16 cellular contexts compared by ENCODE assay signal in genomic region chr6:79420054-79420453, GRCh38.
DNase-seq lines count a peak whose midpoint lies in the region; ATAC-seq and TF ChIP-seq lines count a peak whose summit lies in the region.
"Had no signal": no experiment of that assay in that cellular context is flagged by ENCODE, and none has a peak within 500 bp of the region (broad histone marks: within the 10 kb centered on the region; RNA-seq: fewer than 3 reads in every experiment).

No MANE protein-coding gene starts in this region.

- no peak overlapping the region for H4K5ac ChIP-seq in H9 (ENCODE audit: insufficient read length, low read depth, low read length)

- no peak overlapping the region for H2BK20ac ChIP-seq in H9 (ENCODE audit: low read depth, low read length, poor library complexity, severe bottlenecking)

- H2BK15ac ChIP-seq in H9 (ENCODE audit: low read depth, low read length), result no peak overlapping the region

- no peak overlapping the region for H3K4me2 ChIP-seq in H9 (ENCODE audit: insufficient read depth, insufficient read length, low read length)

- H3K23ac ChIP-seq in H9 (ENCODE audit: insufficient read length, low read depth, low read length), result no peak overlapping the region

- DNase-seq in Caki2 (ENCODE audit: low read depth), result peak; percentile 10
- DNase-seq in H9, result no peak
- peak; percentile 76 for DNase-seq in NCI-H774 (lab: John Stamatoyannopoulos, UW)
- DNase-seq in kidney glomerular epithelial cell (lab: John Stamatoyannopoulos, UW), result peak; percentile 8
- DNase-seq in NCI-H128 (lab: John Stamatoyannopoulos, UW; ENCODE audit: unreplicated experiment), result no peak
- no peak for DNase-seq in germinal center (ENCODE audit: low spot score)
- DNase-seq in foreskin melanocyte, result no peak
- DNase-seq in natural killer cell treated with Interleukin-12 subunit alpha and Interleukin-12 subunit beta and Interleukin-15 and Interleukin-18, amount 100 ng/mL, for 72 hours (ENCODE audit: low spot score), result no peak
- DNase-seq: activated CD4-positive, CD25-positive, alpha-beta regulatory T cell; activated T-cell treated with anti-CD3 and anti-CD28 coated beads, Interleukin-2, amount 50 U/mL, for 4 hours; KBM-7; NCI-H82; posterior cingulate gyrus; stimulated activated CD4-positive, alpha-beta T cell treated with anti-CD3 and anti-CD28 coated beads, Interleukin-4, amount 100 ng/mL, for 24 hours; stimulated activated naive CD8-positive, alpha-beta T cell treated with anti-CD3 and anti-CD28 coated beads, Interleukin-15, amount 100 ng/mL, for 72 hours had no signal

- no peaks in the 10 kb centered on the region for H3K9me3 Mint-ChIP-seq in H9
- H3K9me3 Mint-ChIP-seq in natural killer cell treated with Interleukin-12 subunit alpha and Interleukin-12 subunit beta and Interleukin-15 and Interleukin-18, amount 100 ng/mL, for 72 hours, result no peaks in the 10 kb centered on the region
- H3K9me3 Mint-ChIP-seq: activated T-cell treated with anti-CD3 and anti-CD28 coated beads, Interleukin-2, amount 50 U/mL, for 4 hours; memory B cell; stimulated activated naive CD8-positive, alpha-beta T cell treated with anti-CD3 and anti-CD28 coated beads, Interleukin-15, amount 100 ng/mL, for 72 hours had no signal

- WGBS in H9 (ENCODE audit: extremely low coverage, insufficient read length, low lambda C conversion rate), result no CpG with 5 or more reads among the region's 1 CpG

- H3K27me3 Mint-ChIP-seq in H9 (ENCODE audit: low read depth), result no peaks in the 10 kb centered on the region
- H3K27me3 Mint-ChIP-seq in natural killer cell treated with Interleukin-12 subunit alpha and Interleukin-12 subunit beta and Interleukin-15 and Interleukin-18, amount 100 ng/mL, for 72 hours, result no peaks in the 10 kb centered on the region
- H3K27me3 Mint-ChIP-seq: memory B cell; stimulated activated naive CD8-positive, alpha-beta T cell treated with anti-CD3 and anti-CD28 coated beads, Interleukin-15, amount 100 ng/mL, for 72 hours had no signal

- peaks cover 0 to 2% of the 10 kb centered on the region in 2 experiments; a peak in 1 of 4 replicates for H3K4me1 Mint-ChIP-seq in H9
- no peaks in the 10 kb centered on the region for H3K4me1 Mint-ChIP-seq in natural killer cell treated with Interleukin-12 subunit alpha and Interleukin-12 subunit beta and Interleukin-15 and Interleukin-18, amount 100 ng/mL, for 72 hours (ENCODE audit: low read depth in 2 of 2)
- H3K4me1 Mint-ChIP-seq: memory B cell; stimulated activated naive CD8-positive, alpha-beta T cell treated with anti-CD3 and anti-CD28 coated beads, Interleukin-15, amount 100 ng/mL, for 72 hours had no signal

- H2AFZ ChIP-seq in H9 (ENCODE audit: low read length), result peak overlapping the region; percentile 87

- no peak overlapping the region for H2BK5ac ChIP-seq in H9 (ENCODE audit: insufficient read length, low read length)

- no peak overlapping the region for H2BK12ac ChIP-seq in H9 (ENCODE audit: insufficient read length, low read depth, low read length)

- no peak overlapping the region for H3K9ac ChIP-seq in H9 (ENCODE audit: extremely low read depth, insufficient read length, low read length)

- in situ Hi-C loops in Caki2 (cut with HindIII; ENCODE audit: low pct_unique_long_range_greater_than_20kb, low sequenced_read_pairs), result no loop called here

- H4K91ac ChIP-seq in H9 (ENCODE audit: insufficient read length, low read depth, low read length), result no peak overlapping the region

- no peak overlapping the region for H3K4me3 Mint-ChIP-seq in H9
- H3K4me3 Mint-ChIP-seq in natural killer cell treated with Interleukin-12 subunit alpha and Interleukin-12 subunit beta and Interleukin-15 and Interleukin-18, amount 100 ng/mL, for 72 hours, result no peak overlapping the region
- H3K4me3 Mint-ChIP-seq: activated T-cell treated with anti-CD3 and anti-CD28 coated beads, Interleukin-2, amount 50 U/mL, for 4 hours; memory B cell; stimulated activated naive CD8-positive, alpha-beta T cell treated with anti-CD3 and anti-CD28 coated beads, Interleukin-15, amount 100 ng/mL, for 72 hours had no signal

- H3K9me3 ChIP-seq in H9 (ENCODE audit: control insufficient read depth, low read depth, low read length), result no peaks in the 10 kb centered on the region

- no peaks in the 10 kb centered on the region for H3K23me2 ChIP-seq in H9 (ENCODE audit: insufficient read length, low read depth, low read length, poor library complexity, severe bottlenecking)

- H3K27ac ChIP-seq in H9 (ENCODE audit: insufficient read length, low read depth, low read length), result no peak overlapping the region

- H3K79me1 ChIP-seq in H9 (ENCODE audit: insufficient read depth, low read depth, low read length, poor library complexity, severe bottlenecking), result no peaks in the 10 kb centered on the region

- no peaks in the 10 kb centered on the region for H3K79me2 ChIP-seq in H9 (ENCODE audit: insufficient read depth, low read length)

- H3T11ph ChIP-seq in H9 (ENCODE audit: low read length), result no peak overlapping the region

- H3K27me3 ChIP-seq in H9 (ENCODE audit: insufficient read depth, low read length), result no peaks in the 10 kb centered on the region

- no peak overlapping the region for H2AK5ac ChIP-seq in H9 (ENCODE audit: insufficient read length, low read length)

- H3K36me3 Mint-ChIP-seq in H9 (ENCODE audit: insufficient read depth in 1 of 3, low read depth in 3 of 3), result no peaks in the 10 kb centered on the region
- H3K36me3 Mint-ChIP-seq in natural killer cell treated with Interleukin-12 subunit alpha and Interleukin-12 subunit beta and Interleukin-15 and Interleukin-18, amount 100 ng/mL, for 72 hours, result no peaks in the 10 kb centered on the region
- H3K36me3 Mint-ChIP-seq: memory B cell had no signal

- TF ChIP-seq CTCF in H9 (conservative IDR thresholded peaks at IDR 0.05), result no peak

- H3K4ac ChIP-seq in H9 (ENCODE audit: low read depth, low read length), result no peak overlapping the region

- no peak overlapping the region for H3K27ac Mint-ChIP-seq in H9
- no peak overlapping the region for H3K27ac Mint-ChIP-seq in natural killer cell treated with Interleukin-12 subunit alpha and Interleukin-12 subunit beta and Interleukin-15 and Interleukin-18, amount 100 ng/mL, for 72 hours
- H3K27ac Mint-ChIP-seq: memory B cell; stimulated activated naive CD8-positive, alpha-beta T cell treated with anti-CD3 and anti-CD28 coated beads, Interleukin-15, amount 100 ng/mL, for 72 hours had no signal

- no peaks in the 10 kb centered on the region; the same call in 1 of the 2 replicates for H3K4me1 ChIP-seq in H9 (ENCODE audit: insufficient read depth, low read length)

- no peak overlapping the region for H3K14ac ChIP-seq in H9 (ENCODE audit: insufficient read depth, low read length)

- no peak overlapping the region for H3K56ac ChIP-seq in H9 (ENCODE audit: insufficient read length, low read depth, low read length)

- no peak for ATAC-seq in natural killer cell treated with Interleukin-12 subunit alpha and Interleukin-12 subunit beta and Interleukin-15 and Interleukin-18, amount 100 ng/mL, for 72 hours
- ATAC-seq: activated T-cell treated with anti-CD3 and anti-CD28 coated beads, Interleukin-2, amount 50 U/mL, for 4 hours; stimulated activated naive CD8-positive, alpha-beta T cell treated with anti-CD3 and anti-CD28 coated beads, Interleukin-15, amount 100 ng/mL, for 72 hours had no signal

- no peak overlapping the region for H3K18ac ChIP-seq in H9 (ENCODE audit: insufficient read length, low read depth, low read length)

- no peak overlapping the region for H4K8ac ChIP-seq in H9 (replicated peaks; ENCODE audit: insufficient read length, low read depth, low read length)

- no peak overlapping the region for H2BK120ac ChIP-seq in H9 (ENCODE audit: low read depth, low read length, poor library complexity, severe bottlenecking)

- no peaks in the 10 kb centered on the region for H4K20me1 ChIP-seq in H9 (ENCODE audit: control insufficient read depth, insufficient read depth, insufficient read length)

Comparison
In these comparisons a context has a peak if more than half of its experiments do, and no peak if none do; other contexts are left out.
1. DNase-seq: peak in Caki2 (single experiment), NCI-H774 (single experiment) and kidney glomerular epithelial cell (single experiment); none in H9 (single experiment), NCI-H128 (single experiment), germinal center (single experiment), foreskin melanocyte (single experiment) and natural killer cell treated with Interleukin-12 subunit alpha and Interleukin-12 subunit beta and Interleukin-15 and Interleukin-18, amount 100 ng/mL, for 72 hours (single experiment).